ENCODE assay signal across 9 cellular contexts in genomic region chr9:110579763-110580255, GRCh38. TPM values are rescaled to one million over a fixed set of nuclear protein-coding genes. Genes with fewer than 3 reads are reported as not detected.
DNase-seq lines count a peak whose midpoint lies in the region; ATAC-seq and TF ChIP-seq lines count a peak whose summit lies in the region.
"Had no signal": no experiment of that assay in that cellular context is flagged by ENCODE, and none has a peak within 500 bp of the region (broad histone marks: within the 10 kb centered on the region; RNA-seq: fewer than 3 reads in every experiment).

No MANE protein-coding gene starts in this region.

- H3K4me1 ChIP-seq in iPS DF 6.9 (ENCODE audit: control insufficient read depth, insufficient read depth, low read length), result peaks cover 3% of the 10 kb centered on the region; the same call in 1 of the 2 replicates
- H3K4me1 ChIP-seq in skeletal muscle tissue (ENCODE audit: control insufficient read depth in 3 of 3, insufficient read depth in 3 of 3, low read length in 3 of 3), result peaks cover 0 to 6% (median 0%) of the 10 kb centered on the region in 3 donors

- H3K9me3 ChIP-seq in iPS DF 6.9 (ENCODE audit: control insufficient read depth, insufficient read depth, low read length) (no peaks in the 10 kb centered on the region), skeletal muscle tissue (ENCODE audit: control insufficient read depth in 3 of 3, low read length in 3 of 3) (no peaks in the 10 kb centered on the region)

- H3K27ac ChIP-seq in iPS DF 6.9 (ENCODE audit: low read length), result no peak overlapping the region
- H3K27ac ChIP-seq in skeletal muscle tissue (ENCODE audit: low read depth, low read length), result peak overlapping the region; percentile 56

- H3K4me3 ChIP-seq in GM12875 (ENCODE audit: low read depth, low read length), result peak overlapping the region; percentile 33
- peak overlapping the region; percentile 46; the same call in 1 of the 2 replicates for H3K4me3 ChIP-seq in iPS DF 6.9 (ENCODE audit: low read length)
- H3K4me3 ChIP-seq in skeletal muscle tissue (ENCODE audit: low read length in 3 of 3), result peak overlapping the region; percentile 51 to 78 (median 68)

- no peak for ATAC-seq in HG03439 (IDR thresholded peaks at IDR 0.05; ENCODE audit: unreplicated experiment)

- DNase-seq in astrocyte of the hippocampus (ENCODE audit: low read depth, low spot score) (peak; percentile 33), iPS DF 6.9 (ENCODE audit: low read depth, low spot score) (no peak), NK-92 (lab: John Stamatoyannopoulos, UW; ENCODE audit: unreplicated experiment) (no peak), HPDE6-E6E7 (ENCODE audit: extremely low spot score) (no peak)
- DNase-seq in stimulated activated CD8-positive, alpha-beta memory T cell treated with anti-CD3 and anti-CD28 coated beads, Interleukin-4, amount 100 ng/mL, for 48 hours, result no peak
- DNase-seq: NK-92 treated with Interleukin-12 subunit alpha and Interleukin-12 subunit beta, amount 100 ng/mL, for 24 hours had no signal

- no CpG with 5 or more reads among the region's 16 CpGs for WGBS in iPS DF 6.9 (ENCODE audit: insufficient coverage, insufficient read length)

- peak overlapping the region; percentile 45 to 67 (median 61) for H3K9ac ChIP-seq in skeletal muscle tissue (ENCODE audit: low read depth in 1 of 3, low read length in 3 of 3)

- H3K27me3 ChIP-seq in iPS DF 6.9 (ENCODE audit: control insufficient read depth, insufficient read depth, low read length) (peaks cover 22% of the 10 kb centered on the region), skeletal muscle tissue (ENCODE audit: control insufficient read depth in 3 of 3, insufficient read depth in 3 of 3, low read length in 3 of 3) (peaks cover 9 to 24% (median 12%) of the 10 kb centered on the region in 3 donors)

- no peak for TF ChIP-seq CTCF in GM12875 (IDR thresholded peaks at IDR 0.05; ENCODE audit: borderline replicate concordance, insufficient read depth, low read depth, low read length)

- H3K36me3 ChIP-seq in iPS DF 6.9 (ENCODE audit: control insufficient read depth, insufficient read depth, low read length), result no peaks in the 10 kb centered on the region
- H3K36me3 ChIP-seq in skeletal muscle tissue (ENCODE audit: control insufficient read depth in 3 of 3, insufficient read depth in 3 of 3, low read length in 3 of 3), result no peaks in the 10 kb centered on the region

RNA-seq across cellular contexts. Expression of gene SVEP1, which starts 0.3 kb away (rescaled TPM):
- total RNA-seq in skeletal muscle tissue, result 46.4 TPM
